In genomic region chr4:105140684-105141490, GRCh38 we compare ENCODE assay signal across 8 cellular contexts. TPM values are rescaled to one million over a fixed set of nuclear protein-coding genes. Genes with fewer than 3 reads are reported as not detected.
DNase-seq lines count a peak whose midpoint lies in the region; ATAC-seq and TF ChIP-seq lines count a peak whose summit lies in the region.

No MANE protein-coding gene starts in this region.

- H3K27me3 ChIP-seq in CD4-positive, CD25-positive, alpha-beta regulatory T cell (ENCODE audit: control insufficient read depth, insufficient read depth, low read length): no peaks in the 10 kb centered on the region
- H3K27me3 ChIP-seq in dorsolateral prefrontal cortex (no peaks in the 10 kb centered on the region), MG63 (no peaks in the 10 kb centered on the region)

- peaks cover 0 to 2% (median 0%) of the 10 kb centered on the region in 7 donors for H3K9me3 Mint-ChIP-seq in CD4-positive, CD25-positive, alpha-beta regulatory T cell

- H3K4me1 Mint-ChIP-seq in CD4-positive, CD25-positive, alpha-beta regulatory T cell: peaks cover 4 to 12% (median 7%) of the 10 kb centered on the region in 4 donors
- peaks cover 14% of the 10 kb centered on the region for H3K4me1 Mint-ChIP-seq in T-helper 17 cell

- H3K4me3 Mint-ChIP-seq in CD4-positive, CD25-positive, alpha-beta regulatory T cell: peak overlapping the region in 1 of 4 donors; percentile 62
- H3K4me3 Mint-ChIP-seq in T-helper 17 cell: no peak overlapping the region

- no peaks in the 10 kb centered on the region for H3K36me3 Mint-ChIP-seq in CD4-positive, CD25-positive, alpha-beta regulatory T cell
- no peaks in the 10 kb centered on the region for H3K36me3 Mint-ChIP-seq in T-helper 17 cell (ENCODE audit: low read depth)

- peaks cover 7% of the 10 kb centered on the region for H3K27me3 Mint-ChIP-seq in CD4-positive, CD25-positive, alpha-beta regulatory T cell
- H3K27me3 Mint-ChIP-seq in T-helper 17 cell: peaks cover 4% of the 10 kb centered on the region

- no peaks in the 10 kb centered on the region for H3K36me3 ChIP-seq in CD4-positive, CD25-positive, alpha-beta regulatory T cell (ENCODE audit: control insufficient read depth, insufficient read depth, low read length)
- no peaks in the 10 kb centered on the region for H3K36me3 ChIP-seq in MG63

- intact Hi-C loops in dorsolateral prefrontal cortex (cut with DNase I): no loop called here

- peaks cover 8% of the 10 kb centered on the region for H3K4me1 ChIP-seq in CD4-positive, CD25-positive, alpha-beta regulatory T cell (ENCODE audit: control insufficient read depth, insufficient read depth, low read length, poor library complexity, severe bottlenecking)

- peak in 55 of 56 donors; percentile 45 to 85 (median 65) for TF ChIP-seq CTCF in dorsolateral prefrontal cortex (IDR thresholded peaks at IDR 0.05 in 54 of 56, conservative IDR thresholded peaks at IDR 0.05 in 2 of 56; ENCODE audit: low read depth in 1 of 56, partially characterized antibody in 56 of 56)

- no peak overlapping the region for H3K27ac ChIP-seq in CD4-positive, CD25-positive, alpha-beta regulatory T cell (ENCODE audit: insufficient read depth, low read length, poor library complexity, severe bottlenecking)
- no peak overlapping the region for H3K27ac ChIP-seq in dorsolateral prefrontal cortex

- peak; percentile 33 to 70 (median 64) for DNase-seq in CD4-positive, CD25-positive, alpha-beta regulatory T cell
- DNase-seq in T-helper 17 cell: no peak
- peak in 1 of 10 donors; percentile 42 for DNase-seq in dorsolateral prefrontal cortex
- peak; percentile 31 for DNase-seq in myocyte (ENCODE audit: low read depth)
- DNase-seq in NOMO-1 treated with dmso at 0.1 percent for 144 hours (lab: John Stamatoyannopoulos, UW; ENCODE audit: unreplicated experiment): no peak
- DNase-seq in MG63: no peak
- DNase-seq in NCI-H1105 treated with DMSO at 0.1 percent for 48 hours (lab: John Stamatoyannopoulos, UW): no peak

- H3K9me3 ChIP-seq in CD4-positive, CD25-positive, alpha-beta regulatory T cell (ENCODE audit: control insufficient read depth in 2 of 2, low read length in 2 of 2): no peaks in the 10 kb centered on the region
- H3K9me3 ChIP-seq in T-helper 17 cell (ENCODE audit: control insufficient read depth, low read length, poor library complexity, severe bottlenecking) (no peaks in the 10 kb centered on the region), MG63 (no peaks in the 10 kb centered on the region)

- no peak overlapping the region for H3K4me3 ChIP-seq in CD4-positive, CD25-positive, alpha-beta regulatory T cell (ENCODE audit: low read depth, low read length)
- H3K4me3 ChIP-seq in dorsolateral prefrontal cortex (no peak overlapping the region), MG63 (no peak overlapping the region)

- ATAC-seq in CD4-positive, CD25-positive, alpha-beta regulatory T cell (ENCODE audit: low read depth in 2 of 2): peak; percentile 50 to 64
- peak; percentile 54 for ATAC-seq in GM21526 (IDR thresholded peaks at IDR 0.05; ENCODE audit: low FRiP score, unreplicated experiment)
- ATAC-seq in T-helper 17 cell: peak; percentile 61

- H3K27ac Mint-ChIP-seq in CD4-positive, CD25-positive, alpha-beta regulatory T cell: no peak overlapping the region
- H3K27ac Mint-ChIP-seq in T-helper 17 cell: no peak overlapping the region

RNA-seq across cellular contexts. Expression of gene TET2, which starts 5.8 kb away (rescaled TPM):
- total RNA-seq in CD4-positive, CD25-positive, alpha-beta regulatory T cell: 53.2 TPM
- 10 to 100 TPM in 3 of 4 donors, 1 to 10 TPM in 1; 9.9 to 22.7 (median 18.9) TPM for polyA plus RNA-seq in CD4-positive, CD25-positive, alpha-beta regulatory T cell
- 10 to 100 TPM; 41.1 to 53.2 TPM for total RNA-seq in T-helper 17 cell
- 10 to 100 TPM; 15.8 to 39.0 (median 24.0) TPM for total RNA-seq in dorsolateral prefrontal cortex
- total RNA-seq in myocyte: 15.1 and 18.6 TPM in 2 replicates
- 3.3 TPM for polyA plus RNA-seq in myocyte (2012)
- 0.59 and 1.3 TPM in 2 replicates for total RNA-seq in MG63 (2014; rRNA removed; shearing (Covaris generic); ENCODE audit: low replicate concordance)

Comparison
In these comparisons a context has a peak if more than half of its experiments do, and no peak if none do; other contexts are left out.
1. DNase-seq: peak in CD4-positive, CD25-positive, alpha-beta regulatory T cell (3 of 3) and myocyte (single experiment); none in T-helper 17 cell (0 of 3), NOMO-1 treated with dmso at 0.1 percent for 144 hours (single experiment), MG63 (single experiment) and NCI-H1105 treated with DMSO at 0.1 percent for 48 hours (single experiment).
2. Peak in every context shown above with its lines, with median percentiles within 50 percentile points of each other: ATAC-seq.